In genomic region chr2:189252991-189253680, GRCh38 we compare ENCODE assay signal across 22 cellular contexts.
DNase-seq lines count a peak whose midpoint lies in the region; ATAC-seq and TF ChIP-seq lines count a peak whose summit lies in the region.
"Had no signal": no experiment of that assay in that cellular context is flagged by ENCODE, and none has a peak within 500 bp of the region (broad histone marks: within the 10 kb centered on the region; RNA-seq: fewer than 3 reads in every experiment).

No MANE protein-coding gene starts in this region.

- no peak overlapping the region for H3K4me3 Mint-ChIP-seq in activated naive CD4-positive, alpha-beta T cell treated with anti-CD3 and anti-CD28 coated beads for 36 hours
- H3K4me3 Mint-ChIP-seq: activated CD8-positive, alpha-beta T cell treated with anti-CD3 and anti-CD28 coated beads for 36 hours; activated naive CD4-positive, alpha-beta T cell treated with anti-CD3 and anti-CD28 coated beads, Interleukin-2, amount 10 ng/mL, durations not matched to agents 7 days and 5 days; activated T-cell treated with anti-CD3 and anti-CD28 coated beads, Interleukin-2, amount 50 U/mL, for 4 hours; neural crest cell; T-helper 1 cell treated with Interleukin-12 subunit alpha and Interleukin-12 subunit beta and Interleukin-4 antibody, amounts not matched to agents 30 μg/mL and 1 μg/mL, for 36 hours had no signal

- no peak overlapping the region for H3K27ac Mint-ChIP-seq in activated naive CD4-positive, alpha-beta T cell treated with anti-CD3 and anti-CD28 coated beads for 36 hours
- H3K27ac Mint-ChIP-seq: activated CD8-positive, alpha-beta T cell treated with anti-CD3 and anti-CD28 coated beads for 36 hours; activated naive CD4-positive, alpha-beta T cell treated with anti-CD3 and anti-CD28 coated beads, Interleukin-2, amount 10 ng/mL, durations not matched to agents 7 days and 5 days; T-helper 1 cell treated with Interleukin-12 subunit alpha and Interleukin-12 subunit beta and Interleukin-4 antibody, amounts not matched to agents 30 μg/mL and 1 μg/mL, for 36 hours had no signal

- H2AFZ ChIP-seq in neural cell (ENCODE audit: low read depth, low read length), result no peak overlapping the region

- H3K4me3 ChIP-seq in AG10803 (ENCODE audit: low read length), result no peak overlapping the region
- H3K4me3 ChIP-seq in LNCaP clone FGC (ENCODE audit: low read depth, low read length), result no peak overlapping the region
- no peak overlapping the region for H3K4me3 ChIP-seq in colonic mucosa
- no peak overlapping the region for H3K4me3 ChIP-seq in neural cell (ENCODE audit: low read length)
- H3K4me3 ChIP-seq: psoas muscle, spleen had no signal

- H3F3A ChIP-seq in neural cell (ENCODE audit: insufficient read depth, low read length, poor library complexity, severe bottlenecking), result no peaks in the 10 kb centered on the region

- no peak overlapping the region for H3K9ac ChIP-seq in colonic mucosa (ENCODE audit: low read depth in 2 of 2, low read length in 2 of 2)
- H3K9ac ChIP-seq in neural cell (ENCODE audit: low read length), result no peak overlapping the region
- H3K9ac ChIP-seq: KMS-11 had no signal

- no peak overlapping the region for H3K4me2 ChIP-seq in neural cell (ENCODE audit: low read length)
- H3K4me2 ChIP-seq: KMS-11 had no signal

- peaks cover 2% of the 10 kb centered on the region for H3K9me3 Mint-ChIP-seq in activated naive CD4-positive, alpha-beta T cell treated with anti-CD3 and anti-CD28 coated beads for 36 hours
- H3K9me3 Mint-ChIP-seq: activated CD8-positive, alpha-beta T cell treated with anti-CD3 and anti-CD28 coated beads for 36 hours; activated naive CD4-positive, alpha-beta T cell treated with anti-CD3 and anti-CD28 coated beads, Interleukin-2, amount 10 ng/mL, durations not matched to agents 7 days and 5 days; activated T-cell treated with anti-CD3 and anti-CD28 coated beads, Interleukin-2, amount 50 U/mL, for 4 hours; T-helper 1 cell treated with Interleukin-12 subunit alpha and Interleukin-12 subunit beta and Interleukin-4 antibody, amounts not matched to agents 30 μg/mL and 1 μg/mL, for 36 hours had no signal

- H3K36me3 Mint-ChIP-seq in activated naive CD4-positive, alpha-beta T cell treated with anti-CD3 and anti-CD28 coated beads for 36 hours (ENCODE audit: low read depth), result no peaks in the 10 kb centered on the region
- H3K36me3 Mint-ChIP-seq: activated naive CD4-positive, alpha-beta T cell treated with anti-CD3 and anti-CD28 coated beads, Interleukin-2, amount 10 ng/mL, durations not matched to agents 7 days and 5 days had no signal

- no peak for ATAC-seq in Right ventricle myocardium inferior
- ATAC-seq: activated CD8-positive, alpha-beta T cell treated with anti-CD3 and anti-CD28 coated beads for 36 hours; activated T-cell treated with anti-CD3 and anti-CD28 coated beads, Interleukin-2, amount 50 U/mL, for 4 hours; psoas muscle had no signal

- DNase-seq in AG10803 (ENCODE audit: low read depth) (peak; percentile 61), LNCaP clone FGC (ENCODE audit: low read depth) (peak; percentile 30), colonic mucosa (peak; percentile 28), Right ventricle myocardium inferior (ENCODE audit: missing footprints) (no peak), GM10266 (ENCODE audit: extremely low spot score) (no peak)
- DNase-seq in activated naive CD4-positive, alpha-beta T cell treated with anti-CD3 and anti-CD28 coated beads for 36 hours, result no peak
- no peak for DNase-seq in stimulated activated CD4-positive, alpha-beta T cell treated with anti-CD3 and anti-CD28 coated beads, Interleukin-15, amount 100 ng/mL, for 24 hours
- DNase-seq: activated CD8-positive, alpha-beta T cell treated with anti-CD3 and anti-CD28 coated beads for 36 hours; activated naive CD4-positive, alpha-beta T cell treated with anti-CD3 and anti-CD28 coated beads, Interleukin-2, amount 10 ng/mL, durations not matched to agents 7 days and 5 days; activated T-cell treated with anti-CD3 and anti-CD28 coated beads, Interleukin-2, amount 50 U/mL, for 4 hours; DND-41; foreskin melanocyte; NCI-H1105 treated with DMSO at 0.1 percent for 48 hours; NCI-H2107; NCI-H526 treated with DMSO at 0.1 percent for 48 hours; psoas muscle; SHP77; spleen had no signal

- H3K27ac ChIP-seq in colonic mucosa (no peak overlapping the region), neural cell (ENCODE audit: low read length) (no peak overlapping the region)
- H3K27ac ChIP-seq: KMS-11, psoas muscle, spleen had no signal

- no peaks in the 10 kb centered on the region for H3K27me3 Mint-ChIP-seq in activated naive CD4-positive, alpha-beta T cell treated with anti-CD3 and anti-CD28 coated beads for 36 hours (ENCODE audit: low read depth)
- H3K27me3 Mint-ChIP-seq: activated CD8-positive, alpha-beta T cell treated with anti-CD3 and anti-CD28 coated beads for 36 hours; activated naive CD4-positive, alpha-beta T cell treated with anti-CD3 and anti-CD28 coated beads, Interleukin-2, amount 10 ng/mL, durations not matched to agents 7 days and 5 days had no signal

- peaks cover 27% of the 10 kb centered on the region for H3K4me1 Mint-ChIP-seq in activated naive CD4-positive, alpha-beta T cell treated with anti-CD3 and anti-CD28 coated beads for 36 hours (ENCODE audit: low read depth)
- H3K4me1 Mint-ChIP-seq: activated naive CD4-positive, alpha-beta T cell treated with anti-CD3 and anti-CD28 coated beads, Interleukin-2, amount 10 ng/mL, durations not matched to agents 7 days and 5 days; neural crest cell had no signal

- no peak for TF ChIP-seq RAD21 in neural cell (conservative IDR thresholded peaks at IDR 0.05)

- intact Hi-C loops in colonic mucosa (cut with DNase I), result no loop called here
- intact Hi-C loops in Right ventricle myocardium inferior (cut with DNase I), result no loop called here
- intact Hi-C loops in activated naive CD4-positive, alpha-beta T cell treated with anti-CD3 and anti-CD28 coated beads for 36 hours (cut with micrococcal nuclease), result no loop called here

- peak; percentile 80 for TF ChIP-seq EP300 in neural cell (conservative IDR thresholded peaks at IDR 0.05; ENCODE audit: poor library complexity, severe bottlenecking)

- H3K36me3 ChIP-seq in colonic mucosa (no peaks in the 10 kb centered on the region), neural cell (ENCODE audit: insufficient read depth, low read length) (no peaks in the 10 kb centered on the region)
- H3K36me3 ChIP-seq: spleen had no signal

- CTCF ChIA-PET in activated naive CD4-positive, alpha-beta T cell treated with anti-CD3 and anti-CD28 coated beads for 36 hours (lab: Charles Lee), result no interaction called here

- H4K20me1 ChIP-seq in neural cell (ENCODE audit: insufficient read depth), result no peaks in the 10 kb centered on the region

- TF ChIP-seq CTCF in AG10803 (conservative IDR thresholded peaks at IDR 0.05; ENCODE audit: low read length) (no peak), LNCaP clone FGC (IDR thresholded peaks at IDR 0.05; ENCODE audit: control insufficient read depth, extremely low read depth, insufficient read depth) (no peak), colonic mucosa (IDR thresholded peaks at IDR 0.05) (no peak), neural cell (IDR thresholded peaks at IDR 0.05; ENCODE audit: poor library complexity, severe bottlenecking) (no peak), GM10266 (IDR thresholded peaks at IDR 0.05; ENCODE audit: control insufficient read depth, insufficient read depth, low read depth, missing control alignments) (no peak)

- H3K4me1 ChIP-seq in colonic mucosa, result no peaks in the 10 kb centered on the region
- H3K4me1 ChIP-seq: psoas muscle, spleen had no signal

- no peaks in the 10 kb centered on the region for H3K9me3 ChIP-seq in colonic mucosa
- no peaks in the 10 kb centered on the region for H3K9me3 ChIP-seq in neural cell (ENCODE audit: low read length)
- H3K9me3 ChIP-seq: psoas muscle, spleen had no signal

- no peaks in the 10 kb centered on the region for H3K9me2 ChIP-seq in neural cell (ENCODE audit: insufficient read depth, low read length)

- H3K79me2 ChIP-seq in neural cell (replicated peaks; ENCODE audit: insufficient read depth, low read length), result no peaks in the 10 kb centered on the region

- no peaks in the 10 kb centered on the region for H3K27me3 ChIP-seq in colonic mucosa
- no peaks in the 10 kb centered on the region for H3K27me3 ChIP-seq in neural cell (ENCODE audit: insufficient read depth, low read depth, low read length)
- H3K27me3 ChIP-seq: spleen had no signal

TF ChIP-seq in neural cell, 6 proteins besides CTCF, POLR2A, EP300 and RAD21:
- TF ChIP-seq EZH2 (IDR thresholded peaks at IDR 0.05; ENCODE audit: borderline replicate concordance, insufficient read depth, low read length, poor library complexity, severe bottlenecking), result no peak
- TF ChIP-seq POLR2AphosphoS5 (IDR thresholded peaks at IDR 0.05), result peak; percentile 28
TF ChIP-seq in neural cell: peak in this region for 1.

Comparison
In these comparisons a context has a peak if more than half of its experiments do, and no peak if none do; other contexts are left out.
1. DNase-seq: peak in AG10803 (single experiment), LNCaP clone FGC (single experiment) and colonic mucosa (single experiment); none in Right ventricle myocardium inferior (single experiment), activated naive CD4-positive, alpha-beta T cell treated with anti-CD3 and anti-CD28 coated beads for 36 hours (single experiment), stimulated activated CD4-positive, alpha-beta T cell treated with anti-CD3 and anti-CD28 coated beads, Interleukin-15, amount 100 ng/mL, for 24 hours (single experiment) and GM10266 (single experiment).